ENCODE assay signal across 1 cellular context in genomic region chr19:10922638-10923014, GRCh38.
TF ChIP-seq lines count a peak whose summit lies in the region.

No MANE protein-coding gene starts in this region.

TF ChIP-seq in IMR-90, 13 proteins besides CTCF, POLR2A, EP300 and RAD21:
- no peak for TF ChIP-seq CEBPB (IDR thresholded peaks at IDR 0.05; ENCODE audit: low read depth, low read length)
- TF ChIP-seq USF2 (IDR thresholded peaks at IDR 0.05; ENCODE audit: low read depth, low read length), result no peak
- no peak for TF ChIP-seq CHD1 (IDR thresholded peaks at IDR 0.05; ENCODE audit: low read depth, low read length)
- no peak for TF ChIP-seq NFE2L2 (IDR thresholded peaks at IDR 0.05; ENCODE audit: low read depth, low read length)
- no peak for TF ChIP-seq RFX5 (IDR thresholded peaks at IDR 0.05; ENCODE audit: low read depth, low read length)
- TF ChIP-seq RCOR1 (IDR thresholded peaks at IDR 0.05; ENCODE audit: insufficient replicate concordance, low read length), result no peak
- TF ChIP-seq SMC3 (IDR thresholded peaks at IDR 0.05; ENCODE audit: low read depth, low read length), result no peak
- TF ChIP-seq FOS (IDR thresholded peaks at IDR 0.05; ENCODE audit: low read depth, low read length), result no peak
TF ChIP-seq in IMR-90: peak in this region for 0.
